7 cellular contexts compared by ENCODE assay signal in the genomic region with DNA sequence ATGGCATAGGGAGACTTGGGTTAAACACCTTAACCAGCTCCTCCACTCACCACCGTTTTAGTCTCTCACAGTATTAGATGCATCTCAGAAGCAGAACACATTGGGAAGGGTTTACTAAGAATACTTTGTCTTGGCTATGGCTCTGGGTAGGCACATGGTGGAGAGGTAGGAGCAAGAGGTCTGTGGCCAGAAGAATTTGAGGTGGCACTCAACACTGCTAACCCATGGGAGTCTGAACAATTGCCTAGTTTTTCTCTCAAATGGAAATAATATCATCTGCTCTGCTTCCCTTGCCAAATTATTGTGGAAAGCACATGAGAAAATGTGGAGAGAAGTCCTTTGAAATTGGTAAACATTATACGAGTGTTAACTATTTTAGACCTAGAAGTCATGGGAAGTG.
"Had no signal": no experiment of that assay in that cellular context is flagged by ENCODE, and none has a peak within 500 bp of the region (broad histone marks: within the 10 kb centered on the region; RNA-seq: fewer than 3 reads in every experiment).

No MANE protein-coding gene starts in this region.

- H2AFZ ChIP-seq: GM23248 had no signal

- H3K4me3 ChIP-seq: GM23248, HAP-1 had no signal

- DNase-seq: GM23248, GOT3, H7, HFFc6, KBM-7 had no signal

- H3K9ac ChIP-seq: GM23248 had no signal

- H3K9me3 ChIP-seq: HAP-1 had no signal

- H3K27ac ChIP-seq: GM23248, HL-60 had no signal

- H3K36me3 ChIP-seq: HAP-1 had no signal
